Comparison of ENCODE assay signal across 22 cellular contexts in the genomic region with DNA sequence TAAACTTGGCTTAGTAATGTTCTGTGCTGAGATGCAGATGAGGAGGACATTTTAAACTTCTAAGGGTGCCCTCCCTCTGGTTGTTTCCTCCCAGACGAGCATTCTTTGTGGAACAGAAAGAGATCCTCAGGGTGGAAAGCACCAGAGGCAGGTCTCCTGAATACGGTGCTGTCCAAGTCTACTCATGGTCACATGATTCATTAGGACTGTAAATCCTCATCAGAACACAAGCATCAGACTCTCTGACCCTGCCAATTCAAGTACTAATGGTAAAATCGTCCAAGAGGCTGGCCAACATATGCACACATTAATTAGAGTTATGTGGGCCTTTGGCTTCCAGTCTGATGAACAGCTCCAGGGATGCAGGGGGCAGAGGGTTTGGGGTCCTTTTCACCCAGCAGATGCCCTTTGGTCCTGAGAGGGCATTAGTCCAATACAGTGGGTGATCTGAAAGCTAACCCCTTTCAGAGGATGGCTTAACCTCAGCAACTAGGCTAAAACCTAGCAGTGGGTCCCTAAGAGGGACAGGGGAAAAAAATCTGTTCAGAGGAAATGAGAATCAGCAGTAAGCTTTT. TPM values are rescaled to one million over a fixed set of nuclear protein-coding genes. Genes with fewer than 3 reads are reported as not detected.
"Had no signal": no experiment of that assay in that cellular context is flagged by ENCODE, and none has a peak within 500 bp of the region (broad histone marks: within the 10 kb centered on the region; RNA-seq: fewer than 3 reads in every experiment).

No MANE protein-coding gene starts in this region.

- H3K27me3 ChIP-seq: ovary, uterus had no signal

- H3K4me3 Mint-ChIP-seq: natural killer cell treated with Interleukin-12 subunit alpha and Interleukin-12 subunit beta and Interleukin-15 and Interleukin-18, amount 100 ng/mL, for 72 hours; neural progenitor cell had no signal

- H3K4me1 ChIP-seq: colonic mucosa, uterus had no signal

- H3K4me3 ChIP-seq: colonic mucosa, left lung, lung, neural progenitor cell, ovary, right lobe of liver, stomach, upper lobe of left lung, uterus had no signal

- H3K36me3 ChIP-seq: colonic mucosa, left lung, neural progenitor cell, ovary, right lobe of liver, stomach, upper lobe of left lung, uterus had no signal

- ATAC-seq: left lung; natural killer cell treated with Interleukin-12 subunit alpha and Interleukin-12 subunit beta and Interleukin-15 and Interleukin-18, amount 100 ng/mL, for 72 hours; right lobe of liver had no signal

- H3K9me3 ChIP-seq: colonic mucosa, left lung, ovary, right lobe of liver, uterus had no signal

- DNase-seq: colonic mucosa; dermis blood vessel endothelial cell; foreskin melanocyte; head of caudate nucleus; hypothalamus; left lung; mesenchymal stem cell; midbrain; nucleus accumbens; ovary; right lobe of liver; stimulated activated CD4-positive, alpha-beta T cell treated with anti-CD3 and anti-CD28 coated beads, Interleukin-2, amount 100 ng/mL, for 24 hours; stimulated activated CD4-positive, alpha-beta T cell treated with anti-CD3 and anti-CD28 coated beads, Interleukin-4, amount 100 ng/mL, for 4 hours; stimulated activated naive CD4-positive, alpha-beta T cell; stomach had no signal

- H3K27ac Mint-ChIP-seq: natural killer cell treated with Interleukin-12 subunit alpha and Interleukin-12 subunit beta and Interleukin-15 and Interleukin-18, amount 100 ng/mL, for 72 hours; neural progenitor cell had no signal

- H3K36me3 Mint-ChIP-seq: natural killer cell treated with Interleukin-12 subunit alpha and Interleukin-12 subunit beta and Interleukin-15 and Interleukin-18, amount 100 ng/mL, for 72 hours; neural progenitor cell had no signal

- H3K27ac ChIP-seq: colonic mucosa, left lung, neural progenitor cell, ovary, right lobe of liver, upper lobe of left lung, uterus had no signal

RNA-seq across cellular contexts. Expression of gene HAND2, which starts 18.2 kb away (rescaled TPM):
- total RNA-seq: cerebellum; dermis blood vessel endothelial cell; epithelial cell of proximal tubule; left lung; natural killer cell treated with Interleukin-12 subunit alpha and Interleukin-12 subunit beta and Interleukin-15 and Interleukin-18, amount 100 ng/mL, for 72 hours had no signal
